In the genomic region with DNA sequence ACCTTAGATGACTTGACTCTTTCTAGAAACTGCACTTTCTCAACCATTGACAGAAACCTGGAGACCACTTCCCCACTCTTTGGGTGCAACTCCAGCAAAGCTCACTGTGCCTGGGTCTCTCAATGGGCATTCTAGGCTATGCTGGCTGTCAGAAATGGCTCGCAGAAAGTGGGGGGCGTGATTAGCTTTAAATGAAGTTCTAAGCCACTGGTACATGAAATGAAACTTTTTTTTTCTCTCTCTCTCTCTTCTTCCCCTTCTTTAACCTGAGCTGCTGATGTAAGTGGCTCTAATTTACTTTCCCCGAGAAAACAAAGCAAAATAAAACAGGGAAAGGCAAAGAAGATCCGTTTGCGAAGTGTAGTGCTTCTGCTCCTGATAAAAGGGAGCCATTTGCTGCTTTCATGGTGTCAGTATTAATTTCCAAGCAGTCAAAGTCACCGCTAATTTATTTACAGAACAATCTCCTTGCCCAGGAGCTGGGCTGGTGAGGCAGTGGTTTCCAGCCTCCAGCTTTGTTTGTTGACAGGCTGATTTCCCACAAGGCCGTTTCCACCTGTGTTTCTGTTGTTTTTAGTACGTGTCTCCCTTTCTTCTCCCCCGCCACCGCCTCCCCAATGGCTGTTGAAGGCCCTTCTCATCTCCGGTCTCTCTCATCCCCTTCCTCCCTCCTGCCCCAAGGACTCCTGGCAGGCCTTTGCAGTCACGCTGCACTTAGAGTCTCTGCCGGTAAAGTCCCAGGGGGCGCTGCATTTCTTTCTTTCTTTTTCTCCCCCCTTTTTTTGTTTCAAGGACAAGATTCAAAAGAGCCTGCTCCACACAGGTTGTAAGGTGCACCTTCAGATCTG, we compare ENCODE assay signal across 8 cellular contexts.
DNase-seq lines count a peak whose midpoint lies in the region; ATAC-seq and TF ChIP-seq lines count a peak whose summit lies in the region.

No MANE protein-coding gene starts in this region.

- CTCF ChIA-PET in activated CD4-positive, alpha-beta memory T cell treated with anti-CD3 and anti-CD28 coated beads for 36 hours (lab: Charles Lee): interaction anchor here (0.5 kb wide), 1 partner anchor 164 kb away, joined by 3 read pairs; no protein-coding TSS in a partner anchor

- DNase-seq in GM12865 (ENCODE audit: low read depth) (peak; percentile 21), HFFc6 (no peak), WERI-Rb-1 (peak; percentile 26), ascending aorta (ENCODE audit: low spot score in 2 of 2) (no peak)
- DNase-seq in naive thymus-derived CD8-positive, alpha-beta T cell: peak in 2 of 10 donors; percentile 5 to 6
- DNase-seq in activated CD4-positive, alpha-beta memory T cell treated with anti-CD3 and anti-CD28 coated beads for 36 hours: no peak

- H3K27me3 ChIP-seq in WERI-Rb-1 (ENCODE audit: insufficient read depth, low read depth, severe bottlenecking) (peaks cover 9% of the 10 kb centered on the region), ascending aorta (no peaks in the 10 kb centered on the region)

- H3K4me3 Mint-ChIP-seq in HFFc6: no peak overlapping the region
- H3K4me3 Mint-ChIP-seq in naive thymus-derived CD8-positive, alpha-beta T cell: peak overlapping the region in 8 of 10 donors; percentile 51 to 83 (median 71)
- no peak overlapping the region for H3K4me3 Mint-ChIP-seq in activated CD4-positive, alpha-beta memory T cell treated with anti-CD3 and anti-CD28 coated beads for 36 hours

- H3K36me3 ChIP-seq in WERI-Rb-1 (no peaks in the 10 kb centered on the region), ascending aorta (no peaks in the 10 kb centered on the region)

- intact Hi-C loops in ascending aorta (cut with DNase I): no loop called here
- intact Hi-C loops in activated CD4-positive, alpha-beta memory T cell treated with anti-CD3 and anti-CD28 coated beads for 36 hours (cut with micrococcal nuclease): no loop called here

- no peaks in the 10 kb centered on the region for H3K4me1 ChIP-seq in ascending aorta

- H3K27ac ChIP-seq in WERI-Rb-1: no peak overlapping the region
- H3K27ac ChIP-seq in ascending aorta: no peak overlapping the region

- H3K9me3 ChIP-seq in WERI-Rb-1 (ENCODE audit: severe bottlenecking): no peaks in the 10 kb centered on the region
- H3K9me3 ChIP-seq in ascending aorta: no peaks in the 10 kb centered on the region

- H3K27me3 Mint-ChIP-seq in HFFc6 (ENCODE audit: insufficient read depth): no peaks in the 10 kb centered on the region
- peaks cover 0 to 9% (median 4%) of the 10 kb centered on the region in 5 donors for H3K27me3 Mint-ChIP-seq in naive thymus-derived CD8-positive, alpha-beta T cell
- H3K27me3 Mint-ChIP-seq in activated CD4-positive, alpha-beta memory T cell treated with anti-CD3 and anti-CD28 coated beads for 36 hours: peaks cover 28% of the 10 kb centered on the region

- no peaks in the 10 kb centered on the region for H3K36me3 Mint-ChIP-seq in HFFc6 (ENCODE audit: low read depth)
- no peaks in the 10 kb centered on the region for H3K36me3 Mint-ChIP-seq in naive thymus-derived CD8-positive, alpha-beta T cell
- H3K36me3 Mint-ChIP-seq in activated CD4-positive, alpha-beta memory T cell treated with anti-CD3 and anti-CD28 coated beads for 36 hours: no peaks in the 10 kb centered on the region

- peak; percentile 41 to 53 for ATAC-seq in naive thymus-derived CD8-positive, alpha-beta T cell
- ATAC-seq in GM19463 (IDR thresholded peaks at IDR 0.05; ENCODE audit: unreplicated experiment) (no peak), HG03469 (IDR thresholded peaks at IDR 0.05; ENCODE audit: unreplicated experiment) (no peak)

- H3K27ac Mint-ChIP-seq in HFFc6: no peak overlapping the region
- H3K27ac Mint-ChIP-seq in naive thymus-derived CD8-positive, alpha-beta T cell: peak overlapping the region in 8 of 10 donors; percentile 6 to 87 (median 74)
- no peak overlapping the region for H3K27ac Mint-ChIP-seq in activated CD4-positive, alpha-beta memory T cell treated with anti-CD3 and anti-CD28 coated beads for 36 hours

- POLR2A ChIA-PET in naive thymus-derived CD8-positive, alpha-beta T cell (lab: Charles Lee): no interaction called here
- POLR2A ChIA-PET in activated CD4-positive, alpha-beta memory T cell treated with anti-CD3 and anti-CD28 coated beads for 36 hours (lab: Charles Lee): no interaction called here

- H3K4me3 ChIP-seq in GM12865 (ENCODE audit: low read depth, low read length) (no peak overlapping the region), WERI-Rb-1 (ENCODE audit: low read depth, low read length) (no peak overlapping the region), ascending aorta (no peak overlapping the region)

- TF ChIP-seq CTCF in GM12865 (IDR thresholded peaks at IDR 0.05; ENCODE audit: insufficient read depth, low read depth, low read length, missing control alignments) (peak; percentile 26), HFFc6 (IDR thresholded peaks at IDR 0.05) (peak; percentile 14; the same call in 1 of the 2 replicates), WERI-Rb-1 (IDR thresholded peaks at IDR 0.05; ENCODE audit: low read depth, low read length) (peak; percentile 33; the same call in 1 of the 2 replicates), ascending aorta (IDR thresholded peaks at IDR 0.05) (no peak)

- no peaks in the 10 kb centered on the region for H3K9me3 Mint-ChIP-seq in HFFc6
- H3K9me3 Mint-ChIP-seq in naive thymus-derived CD8-positive, alpha-beta T cell: no peaks in the 10 kb centered on the region
- H3K9me3 Mint-ChIP-seq in activated CD4-positive, alpha-beta memory T cell treated with anti-CD3 and anti-CD28 coated beads for 36 hours: no peaks in the 10 kb centered on the region

- H3K4me1 Mint-ChIP-seq in HFFc6 (ENCODE audit: low read depth): no peaks in the 10 kb centered on the region
- H3K4me1 Mint-ChIP-seq in naive thymus-derived CD8-positive, alpha-beta T cell: peaks cover 0 to 21% (median 14%) of the 10 kb centered on the region in 4 donors
- H3K4me1 Mint-ChIP-seq in activated CD4-positive, alpha-beta memory T cell treated with anti-CD3 and anti-CD28 coated beads for 36 hours (ENCODE audit: low read depth): peaks cover 4% of the 10 kb centered on the region

Comparison
In these comparisons a context has a peak if more than half of its experiments do, and no peak if none do; other contexts are left out.
1. DNase-seq: peak in GM12865 (single experiment) and WERI-Rb-1 (single experiment); none in HFFc6 (single experiment), ascending aorta (0 of 2) and activated CD4-positive, alpha-beta memory T cell treated with anti-CD3 and anti-CD28 coated beads for 36 hours (single experiment).
2. CTCF ChIP-seq: peak in GM12865 (single experiment), HFFc6 (single experiment) and WERI-Rb-1 (single experiment); none in ascending aorta (0 of 3).
3. H3K27ac Mint-ChIP-seq: peak in naive thymus-derived CD8-positive, alpha-beta T cell (8 of 10); none in HFFc6 (single experiment) and activated CD4-positive, alpha-beta memory T cell treated with anti-CD3 and anti-CD28 coated beads for 36 hours (single experiment).
4. H3K4me3 Mint-ChIP-seq: peak in naive thymus-derived CD8-positive, alpha-beta T cell (8 of 10); none in HFFc6 (single experiment) and activated CD4-positive, alpha-beta memory T cell treated with anti-CD3 and anti-CD28 coated beads for 36 hours (single experiment).
5. ATAC-seq: peak in naive thymus-derived CD8-positive, alpha-beta T cell (2 of 2); none in GM19463 (single experiment) and HG03469 (single experiment).